ENCODE assay signal across 18 cellular contexts in the genomic region with DNA sequence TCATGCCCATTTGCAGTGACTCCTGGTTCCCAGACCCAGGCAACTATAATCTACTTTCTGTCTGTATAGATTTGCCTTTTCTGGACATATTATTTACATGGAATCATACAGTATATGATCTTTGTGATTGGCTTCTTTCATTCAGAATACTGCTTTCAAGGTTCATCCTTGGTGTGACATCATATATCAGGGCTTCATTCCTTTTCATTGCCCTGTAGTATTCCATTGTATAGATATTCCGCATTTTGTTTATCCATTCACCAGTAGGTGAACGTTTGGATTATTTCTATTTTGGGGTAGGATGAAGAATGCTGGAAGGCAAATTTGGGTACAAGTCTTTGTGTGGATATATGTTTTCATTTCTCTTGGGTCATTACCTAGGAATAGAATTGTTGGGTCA. TPM values are rescaled to one million over a fixed set of nuclear protein-coding genes. Genes with fewer than 3 reads are reported as not detected.
A peak's percentile ranks its signal among the peaks of the same experiment; 100 is the strongest.
DNase-seq lines count a peak whose midpoint lies in the region; ATAC-seq, FAIRE-seq and TF ChIP-seq lines count a peak whose summit lies in the region.
"Had no signal": no experiment of that assay in that cellular context is flagged by ENCODE, and none has a peak within 500 bp of the region (broad histone marks: within the 10 kb centered on the region; RNA-seq: fewer than 3 reads in every experiment).

No MANE protein-coding gene starts in this region.

- no TSS peak for BruUV-seq in endothelial cell of umbilical vein (replicated peaks; lab: Mats Ljungman, UMichigan)

- H3K23ac ChIP-seq in mesenchymal stem cell (ENCODE audit: low read length in 2 of 2) = no peak overlapping the region

- H3K36me3 ChIP-seq in endothelial cell of umbilical vein (ENCODE audit: control insufficient read depth in 2 of 2, extremely low read depth in 1 of 2, insufficient read depth in 2 of 2, low read length in 2 of 2) (peaks cover 2 to 16% of the 10 kb centered on the region in 2 experiments), uterus (no peaks in the 10 kb centered on the region), mesenchymal stem cell (ENCODE audit: control insufficient read depth in 1 of 2, insufficient read depth in 2 of 2, low read depth in 1 of 2, low read length in 2 of 2) (no peaks in the 10 kb centered on the region)
- H3K36me3 ChIP-seq: cardiac muscle cell, prostate gland had no signal

- H3K79me2 ChIP-seq in endothelial cell of umbilical vein (ENCODE audit: control insufficient read depth, insufficient read depth, low read length) = no peaks in the 10 kb centered on the region

- peaks cover 0 to 1% (median 0%) of the 10 kb centered on the region in 3 donors for H3K27me3 Mint-ChIP-seq in CD14-positive monocyte (ENCODE audit: low read depth in 3 of 3)
- H3K27me3 Mint-ChIP-seq in activated CD8-positive, alpha-beta T cell treated with anti-CD3 and anti-CD28 coated beads, Interleukin-2, amount 10 ng/mL, durations not matched to agents 7 days and 5 days (ENCODE audit: low read depth) = no peaks in the 10 kb centered on the region

- H3K4me3 ChIP-seq in GM12865 (ENCODE audit: low read depth, low read length) = peak overlapping the region; percentile 5; the same call in 1 of the 2 replicates
- no peak overlapping the region for H3K4me3 ChIP-seq in endothelial cell of umbilical vein (replicated peaks in 1 of 3; ENCODE audit: insufficient read depth in 1 of 3, low read depth in 1 of 3, low read length in 3 of 3)
- H3K4me3 ChIP-seq in uterus = no peak overlapping the region
- H3K4me3 ChIP-seq in mesenchymal stem cell (ENCODE audit: insufficient read depth in 1 of 2, low read depth in 1 of 2, low read length in 2 of 2) = no peak overlapping the region
- H3K4me3 ChIP-seq: cardiac muscle cell, GM23338, prostate gland had no signal

- H2BK5ac ChIP-seq in mesenchymal stem cell (ENCODE audit: low read depth, low read length, poor library complexity, severe bottlenecking) = no peak overlapping the region

- no peak overlapping the region for H3K14ac ChIP-seq in mesenchymal stem cell (ENCODE audit: low read length in 2 of 2)

- dilution Hi-C loops in endothelial cell of umbilical vein (cut with MboI; ENCODE audit: extremely low pct_ligation_motif_present, low sequenced_read_pairs) = no loop called here

- H3K36me3 Mint-ChIP-seq in CD14-positive monocyte = peaks cover 0 to 22% of the 10 kb centered on the region in 2 donors
- H3K36me3 Mint-ChIP-seq in activated CD8-positive, alpha-beta T cell treated with anti-CD3 and anti-CD28 coated beads, Interleukin-2, amount 10 ng/mL, durations not matched to agents 7 days and 5 days (ENCODE audit: low read depth) = peaks cover 65% of the 10 kb centered on the region

- no peak overlapping the region for H3K4ac ChIP-seq in mesenchymal stem cell (ENCODE audit: low read depth in 1 of 2, low read length in 2 of 2)

- H2AK5ac ChIP-seq in mesenchymal stem cell (ENCODE audit: low read length, severe bottlenecking) = no peak overlapping the region

- no peak for TF ChIP-seq POLR2A in endothelial cell of umbilical vein (IDR thresholded peaks at IDR 0.05; ENCODE audit: low read depth, low read length)
- no peak for TF ChIP-seq POLR2A in uterus (IDR thresholded peaks at IDR 0.05)

- H3K9ac ChIP-seq in endothelial cell of umbilical vein (replicated peaks; ENCODE audit: extremely low read depth, insufficient read depth, low read length) (no peak overlapping the region), mesenchymal stem cell (ENCODE audit: low read length) (no peak overlapping the region)

- H3K27me3 ChIP-seq in endothelial cell of umbilical vein (ENCODE audit: control insufficient read depth in 2 of 2, insufficient read depth in 2 of 2, low read length in 2 of 2) (peaks cover 0 to 2% of the 10 kb centered on the region in 2 experiments), uterus (no peaks in the 10 kb centered on the region), mesenchymal stem cell (ENCODE audit: control insufficient read depth in 1 of 2, insufficient read depth in 1 of 2, low read length in 2 of 2) (peaks cover 24 to 54% of the 10 kb centered on the region in 2 experiments)
- H3K27me3 ChIP-seq: cardiac muscle cell had no signal

- H3K79me1 ChIP-seq in mesenchymal stem cell (replicated peaks; ENCODE audit: low read length, poor library complexity, severe bottlenecking) = no peaks in the 10 kb centered on the region

- no peak overlapping the region for H4K91ac ChIP-seq in mesenchymal stem cell (ENCODE audit: low read length)

- no peak for ATAC-seq in activated CD8-positive, alpha-beta T cell treated with anti-CD3 and anti-CD28 coated beads, Interleukin-2, amount 10 ng/mL, durations not matched to agents 7 days and 5 days
- ATAC-seq in GM18520 (IDR thresholded peaks at IDR 0.05; ENCODE audit: unreplicated experiment) = no peak
- ATAC-seq: GM23338 had no signal

- WGBS in mesenchymal stem cell = 71% methylated on average over 1 of the region's 2 CpGs

- H3K4me3 Mint-ChIP-seq in CD14-positive monocyte = no peak overlapping the region
- peak overlapping the region; percentile 64 for H3K4me3 Mint-ChIP-seq in activated CD8-positive, alpha-beta T cell treated with anti-CD3 and anti-CD28 coated beads, Interleukin-2, amount 10 ng/mL, durations not matched to agents 7 days and 5 days
- H3K4me3 Mint-ChIP-seq: endodermal cell, GM23338 had no signal

- peaks cover 10% of the 10 kb centered on the region for H3K4me1 ChIP-seq in endothelial cell of umbilical vein (ENCODE audit: control insufficient read depth, extremely low read depth, insufficient read depth, low read length)
- no peaks in the 10 kb centered on the region for H3K4me1 ChIP-seq in uterus
- no peaks in the 10 kb centered on the region for H3K4me1 ChIP-seq in mesenchymal stem cell (ENCODE audit: control insufficient read depth, insufficient read depth, low read depth, low read length)
- H3K4me1 ChIP-seq: prostate gland had no signal

- H3K4me1 Mint-ChIP-seq in CD14-positive monocyte = peaks cover 23% of the 10 kb centered on the region
- H3K4me1 Mint-ChIP-seq in activated CD8-positive, alpha-beta T cell treated with anti-CD3 and anti-CD28 coated beads, Interleukin-2, amount 10 ng/mL, durations not matched to agents 7 days and 5 days (ENCODE audit: low read depth) = peaks cover 70% of the 10 kb centered on the region
- H3K4me1 Mint-ChIP-seq: endodermal cell had no signal

- H3K27ac Mint-ChIP-seq in CD14-positive monocyte = peak overlapping the region in 4 of 7 donors; percentile 41 to 93 (median 84)
- H3K27ac Mint-ChIP-seq in activated CD8-positive, alpha-beta T cell treated with anti-CD3 and anti-CD28 coated beads, Interleukin-2, amount 10 ng/mL, durations not matched to agents 7 days and 5 days = peak overlapping the region; percentile 84
- H3K27ac Mint-ChIP-seq: endodermal cell had no signal

- no peak for TF ChIP-seq CTCF in CD14-positive monocyte (IDR thresholded peaks at IDR 0.05)
- no peak for TF ChIP-seq CTCF in GM12865 (IDR thresholded peaks at IDR 0.05; ENCODE audit: insufficient read depth, low read depth, low read length, missing control alignments)
- no peak for TF ChIP-seq CTCF in endothelial cell of umbilical vein (IDR thresholded peaks at IDR 0.05; ENCODE audit: extremely low read depth in 1 of 2, insufficient read depth in 1 of 2, low read depth in 1 of 2, low read length in 2 of 2)
- TF ChIP-seq CTCF in uterus (IDR thresholded peaks at IDR 0.05) = no peak

- no peak overlapping the region for H3K18ac ChIP-seq in mesenchymal stem cell (ENCODE audit: low read depth in 1 of 2, low read length in 2 of 2)

- H3K9me3 ChIP-seq in endothelial cell of umbilical vein (replicated peaks; ENCODE audit: control insufficient read depth, insufficient read depth, low read length) = no peaks in the 10 kb centered on the region
- no peaks in the 10 kb centered on the region for H3K9me3 ChIP-seq in uterus
- no peaks in the 10 kb centered on the region for H3K9me3 ChIP-seq in mesenchymal stem cell (ENCODE audit: control insufficient read depth, low read length)
- H3K9me3 ChIP-seq: prostate gland had no signal

- CTCF ChIA-PET in activated CD8-positive, alpha-beta T cell treated with anti-CD3 and anti-CD28 coated beads, Interleukin-2, amount 10 ng/mL, durations not matched to agents 7 days and 5 days (lab: Charles Lee) = interaction anchor here (3.2 to 4.1 kb wide), 3 partner anchors 18 to 51 kb away, joined by 13 to 21 read pairs (median 17); no protein-coding TSS in a partner anchor
- CTCF ChIA-PET in endothelial cell of umbilical vein (lab: Charles Lee) = interaction anchor here (1.0 to 1.1 kb wide), 2 partner anchors 46 to 52 kb away, joined by 3 to 4 read pairs; no protein-coding TSS in a partner anchor

- intact Hi-C loops in CD14-positive monocyte (cut with micrococcal nuclease) = no loop called here
- intact Hi-C loops in endothelial cell of umbilical vein (cut with micrococcal nuclease) = no loop called here
- intact Hi-C loops in uterus (cut with DNase I; ENCODE audit: low total_unique reads) = no loop called here

- H3K4me2 ChIP-seq in endothelial cell of umbilical vein (ENCODE audit: insufficient read depth, low read length) (peak overlapping the region; percentile 26), mesenchymal stem cell (ENCODE audit: low read length, poor library complexity, severe bottlenecking) (no peak overlapping the region)

- no peak overlapping the region for H2BK12ac ChIP-seq in mesenchymal stem cell (ENCODE audit: low read length in 2 of 2)

- H3K9me1 ChIP-seq in endothelial cell of umbilical vein (replicated peaks; ENCODE audit: control insufficient read depth, extremely low read depth, insufficient read depth, low read length) = no peaks in the 10 kb centered on the region

- H3K27ac ChIP-seq in endothelial cell of umbilical vein (ENCODE audit: insufficient read depth, low read depth, low read length) = no peak overlapping the region
- H3K27ac ChIP-seq in uterus = no peak overlapping the region
- H3K27ac ChIP-seq in mesenchymal stem cell (ENCODE audit: low read length, poor library complexity, severe bottlenecking) = no peak overlapping the region
- H3K27ac ChIP-seq: cardiac muscle cell, prostate gland had no signal

- no peak for DNase-seq in CD14-positive monocyte (ENCODE audit: low spot score)
- DNase-seq in GM12865 (ENCODE audit: low read depth) = no peak
- DNase-seq in activated CD8-positive, alpha-beta T cell treated with anti-CD3 and anti-CD28 coated beads, Interleukin-2, amount 10 ng/mL, durations not matched to agents 7 days and 5 days = no peak
- no peak for DNase-seq in endothelial cell of umbilical vein (ENCODE audit: low read depth, low spot score)
- no peak for DNase-seq in midbrain (lab: John Stamatoyannopoulos, UW)
- no peak for DNase-seq in uterus
- DNase-seq in mesenchymal stem cell = no peak
- DNase-seq: AML-193, DMS53, endodermal cell, NCI-H146, NCI-H345 had no signal

- no peak overlapping the region for H2BK15ac ChIP-seq in mesenchymal stem cell (ENCODE audit: low read depth, poor library complexity, severe bottlenecking)

- POLR2A ChIA-PET in activated CD8-positive, alpha-beta T cell treated with anti-CD3 and anti-CD28 coated beads, Interleukin-2, amount 10 ng/mL, durations not matched to agents 7 days and 5 days (lab: Charles Lee) = interaction anchor here (3.5 to 5.2 kb wide), 2 partner anchors 32 to 36 kb away, joined by 20 to 37 read pairs; partner anchors contain the start of gene PPP1R16B
- POLR2A ChIA-PET in endothelial cell of umbilical vein (lab: Charles Lee) = no interaction called here

- H4K8ac ChIP-seq in mesenchymal stem cell (ENCODE audit: low read length) = no peak overlapping the region

- H2BK120ac ChIP-seq in mesenchymal stem cell (ENCODE audit: low read depth, low read length) = no peak overlapping the region

- H3K9me3 Mint-ChIP-seq in CD14-positive monocyte = no peaks in the 10 kb centered on the region
- H3K9me3 Mint-ChIP-seq in activated CD8-positive, alpha-beta T cell treated with anti-CD3 and anti-CD28 coated beads, Interleukin-2, amount 10 ng/mL, durations not matched to agents 7 days and 5 days (ENCODE audit: insufficient read depth) = no peaks in the 10 kb centered on the region
- H3K9me3 Mint-ChIP-seq: endodermal cell, GM23338 had no signal

- no peak for FAIRE-seq in endothelial cell of umbilical vein (lab: Jason Lieb, UNC)

- H4K20me1 ChIP-seq in endothelial cell of umbilical vein (replicated peaks; ENCODE audit: control insufficient read depth, extremely low read depth, insufficient read depth, low read length) = no peaks in the 10 kb centered on the region

- H2AFZ ChIP-seq in endothelial cell of umbilical vein (ENCODE audit: low read depth, low read length) (no peak overlapping the region), mesenchymal stem cell (ENCODE audit: low read depth, low read length) (no peak overlapping the region)
- H2AFZ ChIP-seq: GM23338 had no signal

RNA-seq across cellular contexts. Expression of gene PPP1R16B, which starts 36.1 kb away (rescaled TPM):
- polyA plus RNA-seq in CD14-positive monocyte = 1 to 10 TPM; 1.1 to 1.4 TPM
- 10 to 100 TPM; 63.4 to 65.1 TPM for total RNA-seq in activated CD8-positive, alpha-beta T cell treated with anti-CD3 and anti-CD28 coated beads, Interleukin-2, amount 10 ng/mL, durations not matched to agents 7 days and 5 days
- total RNA-seq in endothelial cell of umbilical vein = 52.7 and 68.1 TPM in 2 replicates
- polyA plus RNA-seq in endothelial cell of umbilical vein = 32.4 and 34.7 TPM in 2 replicates
- polyA plus RNA-seq in endothelial cell of umbilical vein (2011; cell fraction: cytosol; rRNA removed) = 32.3 and 32.8 TPM in 2 replicates
- polyA plus RNA-seq in endothelial cell of umbilical vein (2011; cell fraction: nucleus; rRNA removed) = 57.5 and 72.3 TPM in 2 replicates
- 26.2 and 28.8 TPM in 2 replicates for polyA plus RNA-seq in endothelial cell of umbilical vein (2012)
- 92.7 and 97.9 TPM in 2 replicates for polyA minus RNA-seq in endothelial cell of umbilical vein
- polyA minus RNA-seq in endothelial cell of umbilical vein (2011; cell fraction: cytosol; rRNA and poly(A)+ RNA removed) = not detected
- 32.1 and 33.3 TPM in 2 replicates for polyA minus RNA-seq in endothelial cell of umbilical vein (2011; cell fraction: nucleus; rRNA and poly(A)+ RNA removed)
- 10 to 100 TPM in 3 of 4 donors, 1 to 10 TPM in 1; 7.6 to 15.8 (median 12.5) TPM for total RNA-seq in uterus
- polyA plus RNA-seq in mesenchymal stem cell (2013, experiment 1 of 2) = not detected
- polyA plus RNA-seq in mesenchymal stem cell (2013, experiment 2 of 2) = not detected
- total RNA-seq: fibroblast of villous mesenchyme, LHCN-M2 had no signal
- polyA plus RNA-seq: cardiac muscle cell had no signal
